In genomic region chrX:37746268-37746931, GRCh38 we compare ENCODE assay signal across 10 cellular contexts. TPM values are rescaled to one million over a fixed set of nuclear protein-coding genes. Genes with fewer than 3 reads are reported as not detected.
DNase-seq lines count a peak whose midpoint lies in the region; ATAC-seq and TF ChIP-seq lines count a peak whose summit lies in the region.
"Had no signal": no experiment of that assay in that cellular context is flagged by ENCODE, and none has a peak within 500 bp of the region (broad histone marks: within the 10 kb centered on the region; RNA-seq: fewer than 3 reads in every experiment).

No MANE protein-coding gene starts in this region.

- H3K9me3 Mint-ChIP-seq in activated naive CD4-positive, alpha-beta T cell treated with anti-CD3 and anti-CD28 coated beads, Interleukin-2, amount 50 U/mL, for 72 hours = peaks cover 0 to 3% of the 10 kb centered on the region in 2 donors
- no peaks in the 10 kb centered on the region for H3K9me3 Mint-ChIP-seq in natural killer cell
- H3K9me3 Mint-ChIP-seq: CD8-positive, alpha-beta T cell had no signal

- H3K79me2 ChIP-seq in OCI-LY7 (ENCODE audit: insufficient read depth, low read depth, low read length) = no peaks in the 10 kb centered on the region

- H3K36me3 ChIP-seq in OCI-LY7 (ENCODE audit: insufficient read depth, low read length) = no peaks in the 10 kb centered on the region

- TF ChIP-seq CTCF in OCI-LY7 (conservative IDR thresholded peaks at IDR 0.05; ENCODE audit: low read length) (no peak), natural killer cell (IDR thresholded peaks at IDR 0.05) (no peak)

- H3K27ac Mint-ChIP-seq in activated naive CD4-positive, alpha-beta T cell treated with anti-CD3 and anti-CD28 coated beads, Interleukin-2, amount 50 U/mL, for 72 hours = peak overlapping the region; percentile 77 to 82
- peak overlapping the region; percentile 61 to 82 for H3K27ac Mint-ChIP-seq in natural killer cell
- H3K27ac Mint-ChIP-seq: CD8-positive, alpha-beta T cell had no signal

- H2AFZ ChIP-seq in OCI-LY7 (ENCODE audit: low read length) = peak overlapping the region; percentile 76; the same call in 1 of the 2 replicates

- H4K20me1 ChIP-seq in OCI-LY7 (ENCODE audit: insufficient read depth, low read length) = no peaks in the 10 kb centered on the region

- intact Hi-C loops in OCI-LY7 (cut with micrococcal nuclease; ENCODE audit: unreplicated experiment) (no loop called here), natural killer cell (cut with micrococcal nuclease) (no loop called here)

- no TSS peak for BruUV-seq in OCI-LY7 (replicated peaks; lab: Mats Ljungman, UMichigan)

- no peak overlapping the region for H3K4me3 ChIP-seq in OCI-LY7 (ENCODE audit: low read depth, low read length, poor library complexity, severe bottlenecking)

- H3K4me1 ChIP-seq in OCI-LY7 (ENCODE audit: insufficient read depth, low read length, poor library complexity, severe bottlenecking) = peaks cover 20% of the 10 kb centered on the region

- peaks cover 5% of the 10 kb centered on the region; the same call in 1 of the 2 replicates for H3K9me3 ChIP-seq in OCI-LY7 (ENCODE audit: low read length)

- H3K27me3 Mint-ChIP-seq in natural killer cell (ENCODE audit: low read depth in 2 of 2) = peaks cover 0 to 5% of the 10 kb centered on the region in 2 donors

- H3K9me2 ChIP-seq in OCI-LY7 (ENCODE audit: insufficient read depth, low read length) = no peaks in the 10 kb centered on the region

- ATAC-seq in activated naive CD4-positive, alpha-beta T cell treated with anti-CD3 and anti-CD28 coated beads, Interleukin-2, amount 50 U/mL, for 72 hours = peak; percentile 80 to 81
- ATAC-seq in HG02938 (IDR thresholded peaks at IDR 0.05; ENCODE audit: unreplicated experiment) (peak; percentile 89), natural killer cell (peak; percentile 75 to 76 (median 76))

- peaks cover 0 to 5% of the 10 kb centered on the region in 2 donors for H3K36me3 Mint-ChIP-seq in activated naive CD4-positive, alpha-beta T cell treated with anti-CD3 and anti-CD28 coated beads, Interleukin-2, amount 50 U/mL, for 72 hours
- H3K36me3 Mint-ChIP-seq in natural killer cell = no peaks in the 10 kb centered on the region
- H3K36me3 Mint-ChIP-seq: CD8-positive, alpha-beta T cell had no signal

- POLR2A ChIA-PET in OCI-LY7 (lab: Charles Lee) = interaction anchor here (0.9 to 6.5 kb wide), 4 partner anchors 12 to 78 kb away, joined by 3 to 65 read pairs (median 6); no protein-coding TSS in a partner anchor

- H3K4me1 Mint-ChIP-seq in natural killer cell = peaks cover 20 to 21% of the 10 kb centered on the region in 2 donors

- peak; percentile 26 to 58 for DNase-seq in activated naive CD4-positive, alpha-beta T cell treated with anti-CD3 and anti-CD28 coated beads, Interleukin-2, amount 50 U/mL, for 72 hours (ENCODE audit: low spot score in 2 of 2)
- DNase-seq in activated naive CD4-positive, alpha-beta T cell treated with anti-CD3 and anti-CD28 coated beads, Interleukin-2, amount 50 U/mL, for 16 hours = no peak
- no peak for DNase-seq in OCI-LY7 (ENCODE audit: low spot score)
- peak; percentile 28 for DNase-seq in natural killer cell
- no peak for DNase-seq in OCI-M1 (lab: John Stamatoyannopoulos, UW)
- no peak for DNase-seq in ureter (ENCODE audit: low spot score)
- DNase-seq in NCI-H1694 (lab: John Stamatoyannopoulos, UW) = no peak

- H3K4me3 Mint-ChIP-seq in natural killer cell = peak overlapping the region; percentile 14

- peak overlapping the region; percentile 31 for H3K4me2 ChIP-seq in OCI-LY7 (ENCODE audit: low read length)

- CTCF ChIA-PET in OCI-LY7 (lab: Charles Lee; ENCODE audit: unreplicated experiment) = interaction anchor here (0.6 to 2.2 kb wide), 4 partner anchors 9 to 78 kb away, joined by 3 to 46 read pairs (median 4); no protein-coding TSS in a partner anchor

- H3K27ac ChIP-seq in OCI-LY7 (ENCODE audit: low read depth, low read length, poor library complexity, severe bottlenecking) = peak overlapping the region; percentile 14
- H3K27ac ChIP-seq: VCaP had no signal

RNA-seq across cellular contexts. Expression of gene CYBB, which starts 33.5 kb away (rescaled TPM):
- total RNA-seq in activated naive CD4-positive, alpha-beta T cell treated with anti-CD3 and anti-CD28 coated beads, Interleukin-2, amount 50 U/mL, for 72 hours = under 1 TPM in 1 of 2 donors, not detected in 1; 0.06 TPM
- total RNA-seq in OCI-LY7 (2014; rRNA removed; shearing (Covaris generic)) = 23.8 and 25.4 TPM in 2 replicates
- total RNA-seq in OCI-LY7 (2022) (29.8 and 38.3 TPM in 2 replicates), natural killer cell (10 to 100 TPM; 11.3 to 25.6 (median 20.9) TPM), ureter (13.7 TPM)

Comparison
In these comparisons a context has a peak if more than half of its experiments do, and no peak if none do; other contexts are left out.
1. DNase-seq: peak in activated naive CD4-positive, alpha-beta T cell treated with anti-CD3 and anti-CD28 coated beads, Interleukin-2, amount 50 U/mL, for 72 hours (2 of 2) and natural killer cell (single experiment); none in activated naive CD4-positive, alpha-beta T cell treated with anti-CD3 and anti-CD28 coated beads, Interleukin-2, amount 50 U/mL, for 16 hours (single experiment), OCI-LY7 (single experiment), OCI-M1 (single experiment), ureter (single experiment) and NCI-H1694 (single experiment).
2. RNA of gene CYBB, which starts 33.5 kb away (total RNA-seq): 23.8 to 38.3 TPM in OCI-LY7, 11.3 to 25.6 TPM in natural killer cell and 13.7 TPM in ureter (single experiment); 0.06 TPM in activated naive CD4-positive, alpha-beta T cell treated with anti-CD3 and anti-CD28 coated beads, Interleukin-2, amount 50 U/mL, for 72 hours; every median in the first group is over 10 times any median in the second.
3. Peak in every context shown above with its lines, with median percentiles within 50 percentile points of each other: ATAC-seq.